ENCODE assay signal across 13 cellular contexts in genomic region chr4:81260443-81261102, GRCh38. TPM values are rescaled to one million over a fixed set of nuclear protein-coding genes. Genes with fewer than 3 reads are reported as not detected.
DNase-seq lines count a peak whose midpoint lies in the region; ATAC-seq and TF ChIP-seq lines count a peak whose summit lies in the region.
"Had no signal": no experiment of that assay in that cellular context is flagged by ENCODE, and none has a peak within 500 bp of the region (broad histone marks: within the 10 kb centered on the region; RNA-seq: fewer than 3 reads in every experiment).

No MANE protein-coding gene starts in this region.

- H3K4me2 ChIP-seq in OCI-LY1 (ENCODE audit: low read length): no peak overlapping the region

- intact Hi-C loops in MCF 10A (cut with micrococcal nuclease): loop anchor here (1.0 kb wide), 1 partner anchor 191 kb away; no protein-coding TSS in a partner anchor
- intact Hi-C loops in breast epithelium (cut with DNase I; ENCODE audit: low total_unique reads): no loop called here

- H3F3A ChIP-seq in OCI-LY1 (ENCODE audit: insufficient read depth, low read length): no peaks in the 10 kb centered on the region

- no peaks in the 10 kb centered on the region for H4K20me1 ChIP-seq in OCI-LY1 (ENCODE audit: insufficient read depth, low read length)

- no peaks in the 10 kb centered on the region for H3K36me3 Mint-ChIP-seq in MCF 10A (ENCODE audit: insufficient read depth, unreplicated experiment)

- H3K4me3 Mint-ChIP-seq in MCF 10A (ENCODE audit: unreplicated experiment): no peak overlapping the region

- no peak overlapping the region for H3K27ac Mint-ChIP-seq in MCF 10A (ENCODE audit: low read depth, unreplicated experiment)

- POLR2A ChIA-PET in MCF 10A (lab: Yijun Ruan, JAX): no interaction called here

- no peak for TF ChIP-seq POLR2A in breast epithelium (IDR thresholded peaks at IDR 0.05)

- TF ChIP-seq CTCF in MCF 10A (IDR thresholded peaks at IDR 0.05; ENCODE audit: unreplicated experiment) (peak; percentile 39), breast epithelium (IDR thresholded peaks at IDR 0.05) (no peak), OCI-LY1 (IDR thresholded peaks at IDR 0.05; ENCODE audit: low read length) (peak; percentile 77), fibroblast of the aortic adventitia (IDR thresholded peaks at IDR 0.05; ENCODE audit: insufficient read depth, low read length) (peak; percentile 34)

- no peaks in the 10 kb centered on the region for H3K27me3 Mint-ChIP-seq in MCF 10A (ENCODE audit: insufficient read depth, unreplicated experiment)

- no peaks in the 10 kb centered on the region for H3K79me2 ChIP-seq in OCI-LY1 (ENCODE audit: insufficient read depth, low read length)

- no peaks in the 10 kb centered on the region for H3K27me3 ChIP-seq in breast epithelium
- H3K27me3 ChIP-seq in OCI-LY1 (ENCODE audit: insufficient read depth, low read length): no peaks in the 10 kb centered on the region
- H3K27me3 ChIP-seq: BE2C, uterus had no signal

- no peaks in the 10 kb centered on the region for H3K4me1 ChIP-seq in breast epithelium
- H3K4me1 ChIP-seq in OCI-LY1 (ENCODE audit: insufficient read depth, low read length, severe bottlenecking): no peaks in the 10 kb centered on the region
- H3K4me1 ChIP-seq: BE2C, HAP-1, uterus had no signal

- H3K9me3 Mint-ChIP-seq in MCF 10A (ENCODE audit: unreplicated experiment): no peaks in the 10 kb centered on the region

- CTCF ChIA-PET in MCF 10A (lab: Yijun Ruan, JAX): interaction anchor here (0.6 to 2.2 kb wide), 15 partner anchors 9 to 940 kb away, joined by 3 to 14 read pairs (median 3); no protein-coding TSS in a partner anchor

- ATAC-seq in HG03378 (IDR thresholded peaks at IDR 0.05; ENCODE audit: unreplicated experiment) (no peak), HG03159 (IDR thresholded peaks at IDR 0.05; ENCODE audit: unreplicated experiment) (no peak), GM21786 (IDR thresholded peaks at IDR 0.05; ENCODE audit: unreplicated experiment) (no peak)

- H2AFZ ChIP-seq in OCI-LY1 (ENCODE audit: low read length): no peak overlapping the region

- H3K9ac ChIP-seq in OCI-LY1 (ENCODE audit: low read length): no peak overlapping the region

- no peaks in the 10 kb centered on the region for H3K9me2 ChIP-seq in OCI-LY1 (ENCODE audit: low read depth, low read length)

- H3K4me1 Mint-ChIP-seq in MCF 10A (ENCODE audit: insufficient read depth, unreplicated experiment): peaks cover 12% of the 10 kb centered on the region

- H3K4me3 ChIP-seq in breast epithelium (no peak overlapping the region), OCI-LY1 (ENCODE audit: low read depth, low read length, poor library complexity, severe bottlenecking) (no peak overlapping the region), fibroblast of the aortic adventitia (ENCODE audit: low read depth, low read length) (no peak overlapping the region)
- H3K4me3 ChIP-seq: HAP-1, uterus had no signal

- no peaks in the 10 kb centered on the region for H3K36me3 ChIP-seq in breast epithelium
- no peaks in the 10 kb centered on the region for H3K36me3 ChIP-seq in OCI-LY1 (ENCODE audit: insufficient read depth, low read length)
- H3K36me3 ChIP-seq: BE2C, HAP-1, uterus had no signal

- DNase-seq in MCF 10A (ENCODE audit: unreplicated experiment) (peak; percentile 24), breast epithelium (ENCODE audit: low spot score in 2 of 2) (no peak), fibroblast of the aortic adventitia (ENCODE audit: low read depth) (peak; percentile 8), OCI-M2 (lab: John Stamatoyannopoulos, UW; ENCODE audit: unreplicated experiment) (no peak)
- DNase-seq: BE2C, cortex of kidney, NCI-H526 treated with DMSO at 0.1 percent for 48 hours, uterus had no signal

- H3K9me3 ChIP-seq in breast epithelium (peaks cover 0 to 6% of the 10 kb centered on the region in 2 donors), OCI-LY1 (ENCODE audit: low read length) (no peaks in the 10 kb centered on the region)
- H3K9me3 ChIP-seq: BE2C, HAP-1, uterus had no signal

- no TSS peak for BruUV-seq in MCF 10A (replicated peaks; lab: Mats Ljungman, UMichigan)

- no peak overlapping the region for H3K27ac ChIP-seq in breast epithelium
- H3K27ac ChIP-seq in OCI-LY1 (ENCODE audit: low read depth, low read length, poor library complexity, severe bottlenecking): no peak overlapping the region
- H3K27ac ChIP-seq: uterus had no signal

RNA-seq across cellular contexts. Expression of gene PRKG2, which starts 45.6 kb away (rescaled TPM):
- total RNA-seq in MCF 10A (2022) (0.23 TPM in 1 of 2 replicates, not detected in the other), breast epithelium (1 to 10 TPM; 1.2 to 3.5 (median 1.3) TPM), fibroblast of the aortic adventitia (ENCODE audit: low replicate concordance) (7.8 and 7.9 TPM in 2 replicates)

Comparison
In these comparisons a context has a peak if more than half of its experiments do, and no peak if none do; other contexts are left out.
1. DNase-seq: peak in MCF 10A (single experiment) and fibroblast of the aortic adventitia (single experiment); none in breast epithelium (0 of 2) and OCI-M2 (single experiment).
2. CTCF ChIP-seq: peak in MCF 10A (single experiment), OCI-LY1 (single experiment) and fibroblast of the aortic adventitia (single experiment); none in breast epithelium (0 of 3).